1 cellular context compared by ENCODE assay signal in the genomic region with DNA sequence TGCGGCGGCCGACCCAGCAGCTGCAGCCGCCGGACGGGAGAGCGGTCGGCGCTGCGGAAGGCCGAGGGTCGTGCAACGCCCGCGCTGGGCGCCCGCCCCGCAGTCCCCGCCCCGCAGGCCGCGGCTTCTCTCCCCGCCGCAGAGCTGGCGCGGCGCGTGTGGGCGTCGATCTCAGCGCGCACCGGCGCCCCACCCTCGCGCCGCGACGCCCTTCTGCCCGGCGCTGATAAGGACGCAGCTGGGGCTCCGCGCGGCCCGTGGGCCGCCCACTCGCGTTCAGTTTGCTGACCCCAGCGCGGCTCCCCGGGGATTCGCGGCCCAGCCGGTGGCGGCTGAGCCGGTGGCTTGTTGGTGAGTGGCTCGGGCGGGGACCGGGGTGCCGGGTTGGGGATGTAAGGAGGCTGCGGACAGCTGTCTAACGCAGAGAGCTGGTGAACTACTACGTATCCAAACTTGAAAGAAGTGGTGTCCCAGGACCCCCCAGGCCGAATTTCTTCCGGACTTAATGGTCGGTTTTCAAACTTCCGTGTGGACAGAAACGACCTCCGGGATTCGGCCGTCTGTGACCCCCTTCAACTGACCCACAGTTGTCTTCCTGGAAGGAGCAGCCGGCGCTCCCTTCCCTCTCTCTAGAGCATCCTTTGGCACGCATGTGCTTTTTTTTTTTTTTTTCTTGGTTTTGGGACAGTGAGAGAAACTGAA.
TF ChIP-seq lines count a peak whose summit lies in the region.

No MANE protein-coding gene starts in this region.

TF ChIP-seq in K562, 482 proteins besides CTCF, POLR2A, EP300 and RAD21 (continued from another document):
- TF ChIP-seq, protein P1, sequence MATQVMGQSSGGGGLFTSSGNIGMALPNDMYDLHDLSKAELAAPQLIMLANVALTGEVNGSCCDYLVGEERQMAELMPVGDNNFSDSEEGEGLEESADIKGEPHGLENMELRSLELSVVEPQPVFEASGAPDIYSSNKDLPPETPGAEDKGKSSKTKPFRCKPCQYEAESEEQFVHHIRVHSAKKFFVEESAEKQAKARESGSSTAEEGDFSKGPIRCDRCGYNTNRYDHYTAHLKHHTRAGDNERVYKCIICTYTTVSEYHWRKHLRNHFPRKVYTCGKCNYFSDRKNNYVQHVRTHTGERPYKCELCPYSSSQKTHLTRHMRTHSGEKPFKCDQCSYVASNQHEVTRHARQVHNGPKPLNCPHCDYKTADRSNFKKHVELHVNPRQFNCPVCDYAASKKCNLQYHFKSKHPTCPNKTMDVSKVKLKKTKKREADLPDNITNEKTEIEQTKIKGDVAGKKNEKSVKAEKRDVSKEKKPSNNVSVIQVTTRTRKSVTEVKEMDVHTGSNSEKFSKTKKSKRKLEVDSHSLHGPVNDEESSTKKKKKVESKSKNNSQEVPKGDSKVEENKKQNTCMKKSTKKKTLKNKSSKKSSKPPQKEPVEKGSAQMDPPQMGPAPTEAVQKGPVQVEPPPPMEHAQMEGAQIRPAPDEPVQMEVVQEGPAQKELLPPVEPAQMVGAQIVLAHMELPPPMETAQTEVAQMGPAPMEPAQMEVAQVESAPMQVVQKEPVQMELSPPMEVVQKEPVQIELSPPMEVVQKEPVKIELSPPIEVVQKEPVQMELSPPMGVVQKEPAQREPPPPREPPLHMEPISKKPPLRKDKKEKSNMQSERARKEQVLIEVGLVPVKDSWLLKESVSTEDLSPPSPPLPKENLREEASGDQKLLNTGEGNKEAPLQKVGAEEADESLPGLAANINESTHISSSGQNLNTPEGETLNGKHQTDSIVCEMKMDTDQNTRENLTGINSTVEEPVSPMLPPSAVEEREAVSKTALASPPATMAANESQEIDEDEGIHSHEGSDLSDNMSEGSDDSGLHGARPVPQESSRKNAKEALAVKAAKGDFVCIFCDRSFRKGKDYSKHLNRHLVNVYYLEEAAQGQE (CRISPR knock-in tag; IDR thresholded peaks at IDR 0.05; ENCODE audit: low read depth): no peak
- no peak for TF ChIP-seq TCF7L2 (IDR thresholded peaks at IDR 0.05; ENCODE audit: low read depth, low read length)
- no peak for TF ChIP-seq THRAP3 (IDR thresholded peaks at IDR 0.05; ENCODE audit: borderline replicate concordance)
- no peak for TF ChIP-seq ZNF77 (CRISPR knock-in tag; IDR thresholded peaks at IDR 0.05)
- peak; percentile 52 for TF ChIP-seq GATA2 (CRISPR knock-in tag; IDR thresholded peaks at IDR 0.05)
- peak in 1 of 2 experiments; percentile 40; a peak in 1 of 4 replicates for TF ChIP-seq HDAC1 (IDR thresholded peaks at IDR 0.05)
- no peak for TF ChIP-seq MTA1 (IDR thresholded peaks at IDR 0.05; ENCODE audit: borderline replicate concordance)
- TF ChIP-seq, protein P2, sequence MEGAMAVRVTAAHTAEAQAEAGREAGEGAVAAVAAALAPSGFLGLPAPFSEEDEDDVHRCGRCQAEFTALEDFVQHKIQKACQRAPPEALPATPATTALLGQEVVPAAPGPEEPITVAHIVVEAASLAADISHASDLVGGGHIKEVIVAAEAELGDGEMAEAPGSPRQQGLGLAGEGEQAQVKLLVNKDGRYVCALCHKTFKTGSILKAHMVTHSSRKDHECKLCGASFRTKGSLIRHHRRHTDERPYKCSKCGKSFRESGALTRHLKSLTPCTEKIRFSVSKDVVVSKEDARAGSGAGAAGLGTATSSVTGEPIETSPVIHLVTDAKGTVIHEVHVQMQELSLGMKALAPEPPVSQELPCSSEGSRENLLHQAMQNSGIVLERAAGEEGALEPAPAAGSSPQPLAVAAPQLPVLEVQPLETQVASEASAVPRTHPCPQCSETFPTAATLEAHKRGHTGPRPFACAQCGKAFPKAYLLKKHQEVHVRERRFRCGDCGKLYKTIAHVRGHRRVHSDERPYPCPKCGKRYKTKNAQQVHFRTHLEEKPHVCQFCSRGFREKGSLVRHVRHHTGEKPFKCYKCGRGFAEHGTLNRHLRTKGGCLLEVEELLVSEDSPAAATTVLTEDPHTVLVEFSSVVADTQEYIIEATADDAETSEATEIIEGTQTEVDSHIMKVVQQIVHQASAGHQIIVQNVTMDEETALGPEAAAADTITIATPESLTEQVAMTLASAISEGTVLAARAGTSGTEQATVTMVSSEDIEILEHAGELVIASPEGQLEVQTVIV (CRISPR knock-in tag; IDR thresholded peaks at IDR 0.05; ENCODE audit: borderline replicate concordance): no peak
- no peak for TF ChIP-seq ESRRA (IDR thresholded peaks at IDR 0.05; ENCODE audit: borderline replicate concordance, low read depth)
- no peak for TF ChIP-seq SIN3B (IDR thresholded peaks at IDR 0.05; ENCODE audit: low read depth)
